11 cellular contexts compared by ENCODE assay signal in genomic region chr1:41800237-41800902, GRCh38.
DNase-seq lines count a peak whose midpoint lies in the region; ATAC-seq and TF ChIP-seq lines count a peak whose summit lies in the region.
"Had no signal": no experiment of that assay in that cellular context is flagged by ENCODE, and none has a peak within 500 bp of the region (broad histone marks: within the 10 kb centered on the region; RNA-seq: fewer than 3 reads in every experiment).

No MANE protein-coding gene starts in this region.

- peaks cover 66% of the 10 kb centered on the region for H3K4me1 Mint-ChIP-seq in activated T-cell treated with anti-CD3 and anti-CD28 coated beads, Interleukin-2, amount 50 U/mL, for 24 hours (ENCODE audit: low read depth)
- H3K4me1 Mint-ChIP-seq in activated naive CD8-positive, alpha-beta T cell treated with anti-CD3 and anti-CD28 coated beads for 36 hours, result peaks cover 53% of the 10 kb centered on the region
- peaks cover 71% of the 10 kb centered on the region for H3K4me1 Mint-ChIP-seq in stimulated activated naive CD8-positive, alpha-beta T cell treated with anti-CD3 and anti-CD28 coated beads, Interleukin-15, amount 100 ng/mL, for 72 hours

- WGBS in body of pancreas, 2 donors, result 78 to 100% methylated on average over 1 to 2 of the region's 2 CpGs

- H3K9me3 ChIP-seq in body of pancreas, result no peaks in the 10 kb centered on the region
- no peaks in the 10 kb centered on the region for H3K9me3 ChIP-seq in WERI-Rb-1 (ENCODE audit: severe bottlenecking)
- H3K9me3 ChIP-seq: neutrophil had no signal

- TF ChIP-seq POLR2A in body of pancreas (IDR thresholded peaks at IDR 0.05), result no peak

- H3K4me3 ChIP-seq in body of pancreas (no peak overlapping the region), WERI-Rb-1 (ENCODE audit: low read depth, low read length) (no peak overlapping the region)
- H3K4me3 ChIP-seq: cardiac muscle cell had no signal

- intact Hi-C loops in body of pancreas (cut with DNase I), result loop anchor here (10.0 kb wide), 1 partner anchor 236 kb away; no protein-coding TSS in a partner anchor

- H3K27me3 Mint-ChIP-seq in activated T-cell treated with anti-CD3 and anti-CD28 coated beads, Interleukin-2, amount 50 U/mL, for 24 hours, result no peaks in the 10 kb centered on the region
- H3K27me3 Mint-ChIP-seq in activated naive CD8-positive, alpha-beta T cell treated with anti-CD3 and anti-CD28 coated beads for 36 hours, result no peaks in the 10 kb centered on the region
- no peaks in the 10 kb centered on the region for H3K27me3 Mint-ChIP-seq in stimulated activated naive CD8-positive, alpha-beta T cell treated with anti-CD3 and anti-CD28 coated beads, Interleukin-15, amount 100 ng/mL, for 72 hours

- TF ChIP-seq CTCF in body of pancreas (IDR thresholded peaks at IDR 0.05), result no peak
- no peak for TF ChIP-seq CTCF in WERI-Rb-1 (IDR thresholded peaks at IDR 0.05; ENCODE audit: low read depth, low read length)

- peaks cover 5% of the 10 kb centered on the region for H3K4me1 ChIP-seq in body of pancreas

- H3K9me3 Mint-ChIP-seq in activated T-cell treated with anti-CD3 and anti-CD28 coated beads, Interleukin-2, amount 50 U/mL, for 24 hours, result no peaks in the 10 kb centered on the region
- no peaks in the 10 kb centered on the region for H3K9me3 Mint-ChIP-seq in activated naive CD8-positive, alpha-beta T cell treated with anti-CD3 and anti-CD28 coated beads for 36 hours
- no peaks in the 10 kb centered on the region for H3K9me3 Mint-ChIP-seq in stimulated activated naive CD8-positive, alpha-beta T cell treated with anti-CD3 and anti-CD28 coated beads, Interleukin-15, amount 100 ng/mL, for 72 hours

- H3K36me3 ChIP-seq in body of pancreas (replicated peaks in 1 of 2; ENCODE audit: insufficient read depth in 1 of 2, low read depth in 2 of 2) (no peaks in the 10 kb centered on the region), WERI-Rb-1 (no peaks in the 10 kb centered on the region)
- H3K36me3 ChIP-seq: cardiac muscle cell, neutrophil had no signal

- H3K4me3 Mint-ChIP-seq in activated T-cell treated with anti-CD3 and anti-CD28 coated beads, Interleukin-2, amount 50 U/mL, for 24 hours, result peak overlapping the region; percentile 21
- H3K4me3 Mint-ChIP-seq in activated naive CD8-positive, alpha-beta T cell treated with anti-CD3 and anti-CD28 coated beads for 36 hours, result no peak overlapping the region
- H3K4me3 Mint-ChIP-seq in stimulated activated naive CD8-positive, alpha-beta T cell treated with anti-CD3 and anti-CD28 coated beads, Interleukin-15, amount 100 ng/mL, for 72 hours, result peak overlapping the region in 1 of 2 donors; percentile 16

- no peaks in the 10 kb centered on the region for H3K36me3 Mint-ChIP-seq in activated T-cell treated with anti-CD3 and anti-CD28 coated beads, Interleukin-2, amount 50 U/mL, for 24 hours (ENCODE audit: low read depth)
- H3K36me3 Mint-ChIP-seq in activated naive CD8-positive, alpha-beta T cell treated with anti-CD3 and anti-CD28 coated beads for 36 hours, result peaks cover 5% of the 10 kb centered on the region

- no peak for DNase-seq in activated T-cell treated with anti-CD3 and anti-CD28 coated beads, Interleukin-2, amount 50 U/mL, for 24 hours
- DNase-seq in activated T-cell treated with anti-CD3 and anti-CD28 coated beads for 4 hours, result no peak
- no peak for DNase-seq in activated naive CD8-positive, alpha-beta T cell treated with anti-CD3 and anti-CD28 coated beads for 36 hours
- no peak for DNase-seq in stimulated activated naive CD8-positive, alpha-beta T cell treated with anti-CD3 and anti-CD28 coated beads, Interleukin-15, amount 100 ng/mL, for 72 hours
- no peak for DNase-seq in body of pancreas
- DNase-seq in WERI-Rb-1, result no peak
- DNase-seq in NCI-H82 treated with DMSO at 0.1 percent for 48 hours (lab: John Stamatoyannopoulos, UW; ENCODE audit: unreplicated experiment), result no peak
- DNase-seq: activated CD4-positive, CD25-positive, alpha-beta regulatory T cell had no signal

- no peaks in the 10 kb centered on the region for H3K27me3 ChIP-seq in body of pancreas
- H3K27me3 ChIP-seq in WERI-Rb-1 (ENCODE audit: insufficient read depth, low read depth, severe bottlenecking), result no peaks in the 10 kb centered on the region
- H3K27me3 ChIP-seq: cardiac muscle cell, neutrophil had no signal

- H3K27ac Mint-ChIP-seq in activated T-cell treated with anti-CD3 and anti-CD28 coated beads, Interleukin-2, amount 50 U/mL, for 24 hours, result peak overlapping the region; percentile 24
- peak overlapping the region; percentile 61 for H3K27ac Mint-ChIP-seq in activated naive CD8-positive, alpha-beta T cell treated with anti-CD3 and anti-CD28 coated beads for 36 hours
- no peak overlapping the region for H3K27ac Mint-ChIP-seq in stimulated activated naive CD8-positive, alpha-beta T cell treated with anti-CD3 and anti-CD28 coated beads, Interleukin-15, amount 100 ng/mL, for 72 hours

- ATAC-seq in HG02943 (IDR thresholded peaks at IDR 0.05; ENCODE audit: low read depth, unreplicated experiment) (peak; percentile 50), body of pancreas (no peak)
- peak; percentile 75 for ATAC-seq in stimulated activated naive CD8-positive, alpha-beta T cell treated with anti-CD3 and anti-CD28 coated beads, Interleukin-15, amount 100 ng/mL, for 72 hours

- H3K27ac ChIP-seq in body of pancreas (no peak overlapping the region), WERI-Rb-1 (no peak overlapping the region)
- H3K27ac ChIP-seq: cardiac muscle cell had no signal

Comparison
In these comparisons a context has a peak if more than half of its experiments do, and no peak if none do; other contexts are left out.
1. H3K27ac Mint-ChIP-seq: peak in activated T-cell treated with anti-CD3 and anti-CD28 coated beads, Interleukin-2, amount 50 U/mL, for 24 hours (single experiment) and activated naive CD8-positive, alpha-beta T cell treated with anti-CD3 and anti-CD28 coated beads for 36 hours (single experiment); none in stimulated activated naive CD8-positive, alpha-beta T cell treated with anti-CD3 and anti-CD28 coated beads, Interleukin-15, amount 100 ng/mL, for 72 hours (0 of 2).